In the genomic region with DNA sequence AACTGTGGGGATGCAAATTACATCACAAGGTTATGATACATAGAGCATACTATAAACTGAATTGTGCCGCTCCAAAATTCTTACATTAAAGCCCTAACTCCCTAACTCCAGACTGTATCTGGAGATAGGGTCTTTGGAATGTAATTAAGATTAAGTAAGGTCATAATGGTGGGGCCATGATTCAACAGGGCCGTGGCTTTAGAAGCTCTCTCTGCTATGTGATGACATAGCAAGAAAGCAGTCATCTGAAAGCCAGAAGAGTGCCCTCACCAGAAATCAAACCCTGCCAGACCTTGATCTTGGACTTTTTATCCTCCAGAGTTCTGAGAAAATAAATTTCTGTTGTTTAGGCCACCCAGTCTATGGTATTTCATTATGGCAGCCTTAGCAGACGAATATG, we compare ENCODE assay signal across 19 cellular contexts.
DNase-seq lines count a peak whose midpoint lies in the region; ATAC-seq and TF ChIP-seq lines count a peak whose summit lies in the region.
"Had no signal": no experiment of that assay in that cellular context is flagged by ENCODE, and none has a peak within 500 bp of the region (broad histone marks: within the 10 kb centered on the region; RNA-seq: fewer than 3 reads in every experiment).

No MANE protein-coding gene starts in this region.

- intact Hi-C loops in Right ventricle myocardium superior (cut with DNase I) (no loop called here), esophagus squamous epithelium (cut with DNase I) (no loop called here)

- H3K27me3 Mint-ChIP-seq in activated T-helper 17 cell treated with anti-CD3 and anti-CD28 coated beads, Interleukin-2, amount 50 U/mL, for 72 hours, result no peaks in the 10 kb centered on the region
- H3K27me3 Mint-ChIP-seq: CD4-positive, alpha-beta T cell had no signal

- H3K4me1 Mint-ChIP-seq in activated T-helper 17 cell treated with anti-CD3 and anti-CD28 coated beads, Interleukin-2, amount 50 U/mL, for 72 hours, result peaks cover 5% of the 10 kb centered on the region

- H3K9me3 ChIP-seq in mesodermal cell (ENCODE audit: control insufficient read depth, low read length) (no peaks in the 10 kb centered on the region), esophagus squamous epithelium (no peaks in the 10 kb centered on the region)
- H3K9me3 ChIP-seq: BE2C, HAP-1, Peyer's patch had no signal

- no peaks in the 10 kb centered on the region for H3K27me3 ChIP-seq in esophagus squamous epithelium
- H3K27me3 ChIP-seq: BE2C, Peyer's patch had no signal

- peak; percentile 29 for DNase-seq in EH (ENCODE audit: low read depth)
- DNase-seq in SK-N-DZ (ENCODE audit: low spot score), result peak; percentile 42
- DNase-seq in fibroblast of peridontal ligament (ENCODE audit: extremely low read depth), result peak; percentile 24
- no peak for DNase-seq in Right ventricle myocardium superior
- no peak for DNase-seq in esophagus squamous epithelium (lab: John Stamatoyannopoulos, UW)
- DNase-seq: BE2C; CD4-positive, alpha-beta T cell; DMS153; NCI-H1105 treated with DMSO at 0.1 percent for 48 hours; NCI-H1694; NCI-H2081 treated with DMSO at 0.1 percent for 48 hours; NCI-H446 treated with DMSO at 0.1 percent for 48 hours; NCI-H69; Peyer's patch had no signal

- WGBS in mesodermal cell (ENCODE audit: insufficient coverage in 2 of 2), 2 experiments, result 67% methylated on average over 1 of the region's 3 CpGs; no CpG with 5 or more reads in 1 of the 2 experiments
- WGBS in esophagus squamous epithelium, 2 donors, result 85 to 97% methylated on average over 3 of the region's 3 CpGs

- no peak overlapping the region for H3K4me3 Mint-ChIP-seq in activated T-helper 17 cell treated with anti-CD3 and anti-CD28 coated beads, Interleukin-2, amount 50 U/mL, for 72 hours
- H3K4me3 Mint-ChIP-seq: CD4-positive, alpha-beta T cell had no signal

- H3K36me3 ChIP-seq in mesodermal cell (ENCODE audit: control insufficient read depth, insufficient read depth, low read length), result no peaks in the 10 kb centered on the region
- H3K36me3 ChIP-seq in esophagus squamous epithelium, result no peaks in the 10 kb centered on the region
- H3K36me3 ChIP-seq: BE2C, HAP-1, Peyer's patch had no signal

- no peak for TF ChIP-seq POLR2A in esophagus squamous epithelium (IDR thresholded peaks at IDR 0.05)

- H3K4me3 ChIP-seq in mesodermal cell (ENCODE audit: extremely low read depth, insufficient read depth, low read length, poor library complexity, severe bottlenecking) (no peak overlapping the region), esophagus squamous epithelium (no peak overlapping the region)
- H3K4me3 ChIP-seq: HAP-1, Peyer's patch, SK-N-MC had no signal

- ATAC-seq in Right ventricle myocardium superior (ENCODE audit: poor library complexity) (no peak), HG02759 (IDR thresholded peaks at IDR 0.05; ENCODE audit: unreplicated experiment) (no peak)
- no peak for ATAC-seq in activated T-helper 17 cell treated with anti-CD3 and anti-CD28 coated beads, Interleukin-2, amount 50 U/mL, for 72 hours (replicated peaks)

- no peaks in the 10 kb centered on the region for H3K9me3 Mint-ChIP-seq in activated T-helper 17 cell treated with anti-CD3 and anti-CD28 coated beads, Interleukin-2, amount 50 U/mL, for 72 hours
- H3K9me3 Mint-ChIP-seq: CD4-positive, alpha-beta T cell had no signal

- TF ChIP-seq CTCF in esophagus squamous epithelium (IDR thresholded peaks at IDR 0.05), result no peak

- H3K27ac ChIP-seq in mesodermal cell (ENCODE audit: low read depth, low read length, severe bottlenecking), result peak overlapping the region; percentile 43
- no peak overlapping the region for H3K27ac ChIP-seq in esophagus squamous epithelium
- H3K27ac ChIP-seq: Peyer's patch, SK-N-MC had no signal

- H3K4me1 ChIP-seq in mesodermal cell (ENCODE audit: control insufficient read depth, insufficient read depth, low read length, poor library complexity, severe bottlenecking) (peaks cover 32% of the 10 kb centered on the region), esophagus squamous epithelium (no peaks in the 10 kb centered on the region)
- H3K4me1 ChIP-seq: BE2C, Peyer's patch had no signal

- no peaks in the 10 kb centered on the region for H3K36me3 Mint-ChIP-seq in activated T-helper 17 cell treated with anti-CD3 and anti-CD28 coated beads, Interleukin-2, amount 50 U/mL, for 72 hours (ENCODE audit: low read depth)

- H3K27ac Mint-ChIP-seq in activated T-helper 17 cell treated with anti-CD3 and anti-CD28 coated beads, Interleukin-2, amount 50 U/mL, for 72 hours, result no peak overlapping the region
- H3K27ac Mint-ChIP-seq: CD4-positive, alpha-beta T cell had no signal

Comparison
In these comparisons a context has a peak if more than half of its experiments do, and no peak if none do; other contexts are left out.
1. DNase-seq: peak in EH (single experiment), SK-N-DZ (single experiment) and fibroblast of peridontal ligament (single experiment); none in Right ventricle myocardium superior (single experiment) and esophagus squamous epithelium (single experiment).